In the genomic region with DNA sequence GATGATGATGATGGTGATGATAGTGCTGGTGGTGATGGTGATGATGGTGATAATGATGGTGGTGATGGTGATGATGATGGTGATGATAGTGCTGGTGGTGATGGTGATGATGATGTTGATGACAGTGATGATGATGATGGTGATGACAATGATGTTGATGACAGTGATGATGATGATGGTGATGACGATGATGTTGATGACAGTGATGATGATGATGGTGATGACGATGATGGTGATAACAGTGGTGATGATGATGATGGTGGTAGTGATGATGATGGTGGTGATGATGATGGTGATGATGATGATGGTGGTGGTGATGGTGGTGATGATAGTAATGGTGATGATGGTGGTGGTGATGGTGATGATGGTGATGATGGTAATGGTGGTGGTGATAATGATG, we compare ENCODE assay signal across 3 cellular contexts.
TF ChIP-seq lines count a peak whose summit lies in the region.

No MANE protein-coding gene starts in this region.

TF ChIP-seq in GM12891, 5 proteins besides CTCF, POLR2A, EP300 and RAD21:
- TF ChIP-seq POU2F2 (IDR thresholded peaks at IDR 0.05; ENCODE audit: low read depth, low read length) = no peak
- TF ChIP-seq POLR2AphosphoS5 (IDR thresholded peaks at IDR 0.05; ENCODE audit: low read depth, low read length) = no peak
- no peak for TF ChIP-seq TAF1 (IDR thresholded peaks at IDR 0.05; ENCODE audit: low read depth, low read length)
- TF ChIP-seq SPI1 (IDR thresholded peaks at IDR 0.05; ENCODE audit: low read depth, low read length) = no peak
- TF ChIP-seq PAX5 (IDR thresholded peaks at IDR 0.05; ENCODE audit: insufficient read depth, low read length, severe bottlenecking) = no peak

TF ChIP-seq in HEK293, 187 proteins besides CTCF, POLR2A, EP300 and RAD21:
- TF ChIP-seq ZNF707 (tag by site-specific recombination; IDR thresholded peaks at IDR 0.05) (0 out of 2 replicates have a peak, but pooled peaks have one; percentile 35), ZNF513 (tag by site-specific recombination; IDR thresholded peaks at IDR 0.05) (peak; percentile 95), KLF7 (tag by site-specific recombination; IDR thresholded peaks at IDR 0.05; ENCODE audit: borderline replicate concordance) (no peak)

TF ChIP-seq in H1, 55 proteins besides CTCF, POLR2A, EP300 and RAD21:
- no peak for TF ChIP-seq TAF1 (IDR thresholded peaks at IDR 0.05; ENCODE audit: low read depth, low read length)
- TF ChIP-seq HDAC2 (IDR thresholded peaks at IDR 0.05; ENCODE audit: borderline replicate concordance in 1 of 2, low read depth in 2 of 2, low read length in 2 of 2) = no peak
- no peak for TF ChIP-seq RBBP5 (IDR thresholded peaks at IDR 0.05; ENCODE audit: borderline replicate concordance, low read depth, low read length)
- no peak for TF ChIP-seq HDAC6 (IDR thresholded peaks at IDR 0.05; ENCODE audit: low read depth, low read length)
- TF ChIP-seq TAF7 (optimal IDR thresholded peaks at IDR 0.05; ENCODE audit: borderline replicate concordance, low read depth, low read length) = no peak
- TF ChIP-seq JUN (IDR thresholded peaks at IDR 0.05; ENCODE audit: low read depth, low read length) = no peak
- no peak for TF ChIP-seq SP1 (IDR thresholded peaks at IDR 0.05; ENCODE audit: low read depth, low read length)
- no peak for TF ChIP-seq SAP30 (IDR thresholded peaks at IDR 0.05; ENCODE audit: insufficient read depth, insufficient replicate concordance, low read length)
